In genomic region chr4:147638942-147639341, GRCh38 we compare ENCODE assay signal across 1 cellular context.
A peak's percentile ranks its signal among the peaks of the same experiment; 100 is the strongest.
TF ChIP-seq lines count a peak whose summit lies in the region.

No MANE protein-coding gene starts in this region.

TF ChIP-seq in GM12878, 131 proteins besides CTCF, POLR2A, EP300 and RAD21 (continued from another document):
- TF ChIP-seq, protein P1, sequence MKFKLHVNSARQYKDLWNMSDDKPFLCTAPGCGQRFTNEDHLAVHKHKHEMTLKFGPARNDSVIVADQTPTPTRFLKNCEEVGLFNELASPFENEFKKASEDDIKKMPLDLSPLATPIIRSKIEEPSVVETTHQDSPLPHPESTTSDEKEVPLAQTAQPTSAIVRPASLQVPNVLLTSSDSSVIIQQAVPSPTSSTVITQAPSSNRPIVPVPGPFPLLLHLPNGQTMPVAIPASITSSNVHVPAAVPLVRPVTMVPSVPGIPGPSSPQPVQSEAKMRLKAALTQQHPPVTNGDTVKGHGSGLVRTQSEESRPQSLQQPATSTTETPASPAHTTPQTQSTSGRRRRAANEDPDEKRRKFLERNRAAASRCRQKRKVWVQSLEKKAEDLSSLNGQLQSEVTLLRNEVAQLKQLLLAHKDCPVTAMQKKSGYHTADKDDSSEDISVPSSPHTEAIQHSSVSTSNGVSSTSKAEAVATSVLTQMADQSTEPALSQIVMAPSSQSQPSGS (IDR thresholded peaks at IDR 0.05; ENCODE audit: low read length) = no peak
- peak; percentile 24 to 52; a peak in 2 of 4 replicates for TF ChIP-seq IKZF2 (IDR thresholded peaks at IDR 0.05)
- TF ChIP-seq JUNB (IDR thresholded peaks at IDR 0.05) = 0 out of 2 replicates have a peak, but pooled peaks have one; percentile 16
- peak; percentile 50; the same call in 1 of the 2 replicates for TF ChIP-seq CBFB (IDR thresholded peaks at IDR 0.05; ENCODE audit: low read depth)
- TF ChIP-seq RUNX3 (IDR thresholded peaks at IDR 0.05; ENCODE audit: low read length) = peak; percentile 91
- peak; percentile 46; the same call in 1 of the 2 replicates for TF ChIP-seq NFIC (IDR thresholded peaks at IDR 0.05; ENCODE audit: low read depth, low read length)
